25 cellular contexts compared by ENCODE assay signal in genomic region chr5:4440536-4440935, GRCh38.
DNase-seq lines count a peak whose midpoint lies in the region; ATAC-seq, FAIRE-seq and TF ChIP-seq lines count a peak whose summit lies in the region.
"Had no signal": no experiment of that assay in that cellular context is flagged by ENCODE, and none has a peak within 500 bp of the region (broad histone marks: within the 10 kb centered on the region; RNA-seq: fewer than 3 reads in every experiment).

No MANE protein-coding gene starts in this region.

- H3K9me3 ChIP-seq in HepG2 (ENCODE audit: low read length) (peaks cover 91% of the 10 kb centered on the region), right lobe of liver (no peaks in the 10 kb centered on the region), K562 (replicated peaks; ENCODE audit: control insufficient read depth, insufficient read depth, low read depth, low read length) (no peaks in the 10 kb centered on the region; the same call in 1 of the 2 replicates), trophoblast cell (ENCODE audit: insufficient read depth, low read depth, low read length) (no peaks in the 10 kb centered on the region)
- H3K9me3 ChIP-seq: BE2C, BLaER1 had no signal

- H3K23ac ChIP-seq in trophoblast cell (ENCODE audit: low read length) = peak overlapping the region; percentile 95

- no peak for TF ChIP-seq RAD21 in HepG2 (CRISPR knock-in tag; IDR thresholded peaks at IDR 0.05)
- TF ChIP-seq RAD21 in K562 (CRISPR knock-in tag; conservative IDR thresholded peaks at IDR 0.05 in 1 of 2, IDR thresholded peaks at IDR 0.05 in 1 of 2) = no peak

- H2BK12ac ChIP-seq in trophoblast cell (ENCODE audit: low read length) = no peak overlapping the region

- H3K36me3 ChIP-seq in HepG2 (replicated peaks in 1 of 2; ENCODE audit: control insufficient read depth in 1 of 2, insufficient read depth in 2 of 2, low read length in 2 of 2) (no peaks in the 10 kb centered on the region), right lobe of liver (no peaks in the 10 kb centered on the region), K562 (ENCODE audit: control insufficient read depth, insufficient read depth, low read length) (no peaks in the 10 kb centered on the region), trophoblast cell (ENCODE audit: control insufficient read depth in 1 of 2, insufficient read depth in 2 of 2, low read length in 2 of 2) (no peaks in the 10 kb centered on the region)
- H3K36me3 ChIP-seq: BE2C, BLaER1 had no signal

- no peak overlapping the region for H2BK5ac ChIP-seq in trophoblast cell (ENCODE audit: low read depth, low read length, poor library complexity)

- TF ChIP-seq POLR2A in HepG2 (IDR thresholded peaks at IDR 0.05; ENCODE audit: insufficient read depth in 1 of 2, low read depth in 2 of 2, low read length in 2 of 2) (no peak), right lobe of liver (IDR thresholded peaks at IDR 0.05) (no peak), K562 (conservative IDR thresholded peaks at IDR 0.05) (no peak)

- H2AFZ ChIP-seq in HepG2 (ENCODE audit: low read length) (no peak overlapping the region), K562 (ENCODE audit: low read depth, low read length) (no peak overlapping the region), trophoblast cell (ENCODE audit: insufficient read depth, low read length, poor library complexity) (no peak overlapping the region)

- no TSS peak for BruUV-seq in HepG2 (replicated peaks; lab: Mats Ljungman, UMichigan)
- BruUV-seq in K562 (replicated peaks; lab: Mats Ljungman, UMichigan) = no TSS peak

- no peak overlapping the region for H2AK5ac ChIP-seq in trophoblast cell (ENCODE audit: low read length)

- H4K8ac ChIP-seq in trophoblast cell (ENCODE audit: low read depth, low read length) = no peak overlapping the region

- H3K9ac ChIP-seq in HepG2 (ENCODE audit: insufficient read depth, low read depth, low read length) = no peak overlapping the region
- no peak overlapping the region for H3K9ac ChIP-seq in K562 (ENCODE audit: insufficient read depth in 1 of 2, low read depth in 2 of 2, low read length in 2 of 2)
- no peak overlapping the region for H3K9ac ChIP-seq in trophoblast cell (ENCODE audit: low read length)
- H3K9ac ChIP-seq: BLaER1 had no signal

- POLR2A ChIA-PET in HepG2 (lab: Yijun Ruan, JAX) (no interaction called here), K562 (lab: Yijun Ruan, JAX) (no interaction called here)

- intact Hi-C loops in HepG2 (cut with micrococcal nuclease; ENCODE audit: unreplicated experiment) = no loop called here
- intact Hi-C loops in right lobe of liver (cut with DNase I) = no loop called here
- intact Hi-C loops in K562 (cut with micrococcal nuclease) = no loop called here

- H3K9me1 ChIP-seq in K562 (ENCODE audit: control insufficient read depth, insufficient read depth, low read length) = no peaks in the 10 kb centered on the region

- TF ChIP-seq CTCF in HepG2 (CRISPR knock-in tag; IDR thresholded peaks at IDR 0.05) (no peak), right lobe of liver (IDR thresholded peaks at IDR 0.05) (no peak), K562 (IDR thresholded peaks at IDR 0.05 in 2 of 3, conservative IDR thresholded peaks at IDR 0.05 in 1 of 3; ENCODE audit: insufficient read depth in 2 of 3, low read depth in 1 of 3, low read length in 3 of 3) (no peak)

- H3K18ac ChIP-seq in trophoblast cell (ENCODE audit: low read length) = no peak overlapping the region

- H2BK120ac ChIP-seq in trophoblast cell (ENCODE audit: insufficient read depth, low read length, poor library complexity) = no peak overlapping the region

- FAIRE-seq in HepG2 (lab: Jason Lieb, UNC) (no peak), K562 (lab: Jason Lieb, UNC) (no peak)
- FAIRE-seq: GM12878, GM12892, GM18507 had no signal

- H3K27ac ChIP-seq in HepG2 (ENCODE audit: extremely low read length, insufficient read depth, low read length) (no peak overlapping the region), right lobe of liver (no peak overlapping the region), K562 (ENCODE audit: extremely low read depth, low read depth, low read length) (no peak overlapping the region), trophoblast cell (ENCODE audit: low read depth, low read length) (no peak overlapping the region)
- H3K27ac ChIP-seq: 22Rv1, BLaER1 had no signal

- no peak overlapping the region for H4K91ac ChIP-seq in trophoblast cell (ENCODE audit: low read depth, low read length)

- CTCF ChIA-PET in HepG2 (lab: Yijun Ruan, JAX; ENCODE audit: low intra/inter-chr PET ratio, low total read pairs) (no interaction called here), K562 (lab: Yijun Ruan, JAX; ENCODE audit: low intra/inter-chr PET ratio) (no interaction called here)

- H3K4me3 ChIP-seq in HepG2 (replicated peaks in 1 of 3; ENCODE audit: insufficient read depth in 1 of 3, low read depth in 2 of 3, low read length in 3 of 3) = no peak overlapping the region
- H3K4me3 ChIP-seq in right lobe of liver = no peak overlapping the region
- H3K4me3 ChIP-seq in K562 = no peak overlapping the region
- H3K4me3 ChIP-seq in trophoblast cell (ENCODE audit: low read depth, low read length) = no peak overlapping the region
- H3K4me3 ChIP-seq: BLaER1, GM12878 had no signal

- DNase-seq in HepG2 (ENCODE audit: low spot score) = no peak
- DNase-seq in right lobe of liver = no peak
- no peak for DNase-seq in K562 (ENCODE audit: extremely low read depth in 1 of 4, low spot score in 3 of 4)
- DNase-seq in trophoblast cell = no peak
- no peak for DNase-seq in globus pallidus (ENCODE audit: low spot score)
- DNase-seq: ACHN; BE2C; C1 segment of cervical spinal cord; CD4-positive, alpha-beta memory T cell; CD4-positive, CD25-positive, alpha-beta regulatory T cell; CD8-positive, alpha-beta memory T cell; COR-L47; DMS 273 treated with DMSO at 0.1 percent for 48 hours; DMS153; DMS53; DMS79; DND-41; EL; GDM1 had no signal

- no peaks in the 10 kb centered on the region for H3K79me1 ChIP-seq in trophoblast cell (ENCODE audit: low read length)

- H3K27me3 ChIP-seq in HepG2 (ENCODE audit: control insufficient read depth in 1 of 2, insufficient read depth in 2 of 2, low read length in 2 of 2) (no peaks in the 10 kb centered on the region), right lobe of liver (no peaks in the 10 kb centered on the region), K562 (ENCODE audit: control insufficient read depth in 2 of 2, insufficient read depth in 2 of 2, low read length in 2 of 2) (no peaks in the 10 kb centered on the region), trophoblast cell (ENCODE audit: insufficient read depth, low read length) (no peaks in the 10 kb centered on the region)
- H3K27me3 ChIP-seq: BE2C, BLaER1 had no signal

- H3K14ac ChIP-seq in trophoblast cell (ENCODE audit: low read length) = no peak overlapping the region

- in situ Hi-C loops in HepG2 (cut with HindIII; ENCODE audit: extremely low pct_ligation_motif_present, low pct_unique_long_range_greater_than_20kb) = no loop called here
- in situ Hi-C loops in K562 (cut with MboI) = no loop called here

- H3K79me2 ChIP-seq in HepG2 (ENCODE audit: insufficient read depth, low read length) (no peaks in the 10 kb centered on the region), K562 (ENCODE audit: control insufficient read depth, insufficient read depth, low read length) (no peaks in the 10 kb centered on the region), trophoblast cell (ENCODE audit: control insufficient read depth, insufficient read depth, low read length, poor library complexity) (no peaks in the 10 kb centered on the region)

- WGBS in HepG2 (ENCODE audit: low lambda C conversion rate) = 5% methylated on average over 2 of the region's 2 CpGs
- 60% methylated on average over 2 of the region's 2 CpGs for WGBS in right lobe of liver (ENCODE audit: insufficient coverage, low coverage, low lambda C conversion rate, missing lambda C conversion rate)
- 0% methylated on average over 2 of the region's 2 CpGs for WGBS in K562 (ENCODE audit: insufficient coverage, low coverage, missing lambda C conversion rate)
- no CpG with 5 or more reads among the region's 2 CpGs for WGBS in trophoblast cell (ENCODE audit: extremely low coverage, insufficient coverage, insufficient read length)

- ATAC-seq in HepG2 (no peak), right lobe of liver (no peak), K562 (no peak), GM21825 (IDR thresholded peaks at IDR 0.05; ENCODE audit: unreplicated experiment) (no peak)
- ATAC-seq: GM12878 had no signal

- no peaks in the 10 kb centered on the region for H4K20me1 ChIP-seq in HepG2 (ENCODE audit: insufficient read depth, low read length)
- no peaks in the 10 kb centered on the region for H4K20me1 ChIP-seq in K562 (replicated peaks; ENCODE audit: control insufficient read depth, insufficient read depth, low read length)
- H4K20me1 ChIP-seq: BLaER1 had no signal

- H3K4me1 ChIP-seq in HepG2 (ENCODE audit: insufficient read depth, low read length) = no peaks in the 10 kb centered on the region
- H3K4me1 ChIP-seq in right lobe of liver = no peaks in the 10 kb centered on the region
- H3K4me1 ChIP-seq in K562 (replicated peaks in 1 of 2; ENCODE audit: control insufficient read depth in 2 of 2, insufficient read depth in 2 of 2, low read length in 2 of 2) = no peaks in the 10 kb centered on the region
- no peaks in the 10 kb centered on the region for H3K4me1 ChIP-seq in trophoblast cell (ENCODE audit: control insufficient read depth in 1 of 2, insufficient read depth in 2 of 2, low read length in 2 of 2)
- H3K4me1 ChIP-seq: BE2C, BLaER1 had no signal

- no peak overlapping the region for H3K4ac ChIP-seq in trophoblast cell (ENCODE audit: low read depth, low read length)

- H4K12ac ChIP-seq in trophoblast cell (ENCODE audit: low read depth, low read length) = no peak overlapping the region

- H3K4me2 ChIP-seq in HepG2 (ENCODE audit: low read depth, low read length) = no peak overlapping the region
- no peak overlapping the region for H3K4me2 ChIP-seq in K562 (ENCODE audit: insufficient read depth, low read length)
- H3K4me2 ChIP-seq in trophoblast cell (ENCODE audit: low read length) = no peak overlapping the region
- H3K4me2 ChIP-seq: BLaER1 had no signal

- TF ChIP-seq EP300 in HepG2 (IDR thresholded peaks at IDR 0.05; ENCODE audit: low read depth in 2 of 2, low read length in 2 of 2) (no peak), HepG2 (CRISPR knock-in tag; IDR thresholded peaks at IDR 0.05; ENCODE audit: borderline replicate concordance) (no peak), K562 (IDR thresholded peaks at IDR 0.05; ENCODE audit: low read length) (no peak)

TF ChIP-seq in HepG2, 621 proteins besides CTCF, POLR2A, EP300 and RAD21:
- TF ChIP-seq HHEX (CRISPR knock-in tag; IDR thresholded peaks at IDR 0.05) (no peak), MAFF (IDR thresholded peaks at IDR 0.05; ENCODE audit: low read depth, low read length) (peak; percentile 85), MAFK (conservative IDR thresholded peaks at IDR 0.05 in 1 of 2, IDR thresholded peaks at IDR 0.05 in 1 of 2; ENCODE audit: low read length in 2 of 2) (peak; percentile 88)

Comparison
In these comparisons a context has a peak if more than half of its experiments do, and no peak if none do; other contexts are left out.
1. Of the 241 proteins assayed by ChIP-seq in both HepG2 and K562: peak only in HepG2: MAFK; only in K562: none; in both: MAFF; in neither: 239.